8 cellular contexts compared by ENCODE assay signal in genomic region chr4:51842167-51842553, GRCh38. TPM values are rescaled to one million over a fixed set of nuclear protein-coding genes. Genes with fewer than 3 reads are reported as not detected.
DNase-seq lines count a peak whose midpoint lies in the region; ATAC-seq, FAIRE-seq and TF ChIP-seq lines count a peak whose summit lies in the region.

No MANE protein-coding gene starts in this region.

- no peaks in the 10 kb centered on the region for H3K36me3 ChIP-seq in psoas muscle (ENCODE audit: insufficient read depth in 1 of 2, low read depth in 1 of 2)

- no peaks in the 10 kb centered on the region for H3K9me3 Mint-ChIP-seq in activated T-cell treated with anti-CD3 and anti-CD28 coated beads, Interleukin-2, amount 50 U/mL, for 24 hours
- no peaks in the 10 kb centered on the region for H3K9me3 Mint-ChIP-seq in activated B cell treated with CpG ODN at 0.5 μM for 24 hours

- H3K27me3 ChIP-seq in psoas muscle (ENCODE audit: insufficient read depth in 3 of 3, low read length in 2 of 3) = no peaks in the 10 kb centered on the region

- H3K4me1 Mint-ChIP-seq in activated T-cell treated with anti-CD3 and anti-CD28 coated beads, Interleukin-2, amount 50 U/mL, for 24 hours (ENCODE audit: low read depth) = peaks cover 26% of the 10 kb centered on the region
- H3K4me1 Mint-ChIP-seq in activated B cell treated with CpG ODN at 0.5 μM for 24 hours = peaks cover 15% of the 10 kb centered on the region

- H3K27ac Mint-ChIP-seq in activated T-cell treated with anti-CD3 and anti-CD28 coated beads, Interleukin-2, amount 50 U/mL, for 24 hours = peak overlapping the region; percentile 94
- H3K27ac Mint-ChIP-seq in activated B cell treated with CpG ODN at 0.5 μM for 24 hours = peak overlapping the region; percentile 90

- H3K9me3 ChIP-seq in psoas muscle = no peaks in the 10 kb centered on the region

- WGBS in psoas muscle, 3 donors = 1% methylated on average over 20 of the region's 20 CpGs

- H3K36me3 Mint-ChIP-seq in activated T-cell treated with anti-CD3 and anti-CD28 coated beads, Interleukin-2, amount 50 U/mL, for 24 hours (ENCODE audit: low read depth) = peaks cover 20% of the 10 kb centered on the region
- H3K36me3 Mint-ChIP-seq in activated B cell treated with CpG ODN at 0.5 μM for 24 hours (ENCODE audit: low read depth) = peaks cover 11% of the 10 kb centered on the region

- H3K4me3 ChIP-seq in psoas muscle = peak overlapping the region; percentile 96

- intact Hi-C loops in activated B cell treated with CpG ODN at 0.5 μM for 24 hours (cut with micrococcal nuclease) = loop anchor here (1.0 to 5.0 kb wide), 5 partner anchors 53 to 1525 kb away; partner anchors contain the start of genes RASL11B, SCFD2 and SGCB
- intact Hi-C loops in psoas muscle (cut with DNase I) = loop anchor here (5.0 to 10.0 kb wide), 4 partner anchors 53 to 195 kb away; partner anchors contain the start of genes LRRC66 (in 1 of the 2) and SGCB (in 1 of the 2)

- peak overlapping the region; percentile 87 for H3K4me3 Mint-ChIP-seq in activated T-cell treated with anti-CD3 and anti-CD28 coated beads, Interleukin-2, amount 50 U/mL, for 24 hours
- H3K4me3 Mint-ChIP-seq in activated B cell treated with CpG ODN at 0.5 μM for 24 hours = peak overlapping the region; percentile 95

- ATAC-seq in activated B cell treated with CpG ODN at 0.5 μM for 24 hours (ENCODE audit: low read depth) = no peak
- no peak for ATAC-seq in psoas muscle
- no peak for ATAC-seq in HG02870 (IDR thresholded peaks at IDR 0.05; ENCODE audit: unreplicated experiment)

- TF ChIP-seq CTCF in activated B cell treated with CpG ODN at 0.5 μM for 24 hours (IDR thresholded peaks at IDR 0.05) (no peak), psoas muscle (IDR thresholded peaks at IDR 0.05) (no peak)

- DNase-seq in activated T-cell treated with anti-CD3 and anti-CD28 coated beads, Interleukin-2, amount 50 U/mL, for 24 hours = peak; percentile 40
- DNase-seq in activated T-cell treated with anti-CD3 and anti-CD28 coated beads for 4 hours (no peak), activated B cell treated with CpG ODN at 0.5 μM for 24 hours (peak; percentile 18), germinal center (ENCODE audit: low spot score) (peak; percentile 9), psoas muscle (no peak), GM12891 (ENCODE audit: insufficient read length, low spot score) (no peak), T1000 (lab: John Stamatoyannopoulos, UW) (no peak)

- no peak for TF ChIP-seq POLR2A in GM12891 (IDR thresholded peaks at IDR 0.05; ENCODE audit: low read depth, low read length)

- CTCF ChIA-PET in activated B cell treated with CpG ODN at 0.5 μM for 24 hours (lab: Charles Lee) = interaction anchor here (0.8 to 1.4 kb wide), 3 partner anchors 10 to 54 kb away, joined by 4 to 7 read pairs (median 4); no protein-coding TSS in a partner anchor

- peak overlapping the region; percentile 95 for H3K27ac ChIP-seq in psoas muscle

- H3K4me1 ChIP-seq in psoas muscle = peaks cover 18% of the 10 kb centered on the region

- FAIRE-seq in GM12891 (lab: Jason Lieb, UNC) = no peak

- POLR2A ChIA-PET in activated B cell treated with CpG ODN at 0.5 μM for 24 hours (lab: Charles Lee) = interaction anchor here (0.7 to 2.5 kb wide), 6 partner anchors 47 to 871 kb away, joined by 3 to 14 read pairs (median 8); partner anchors contain the start of gene SGCB

- H3K27me3 Mint-ChIP-seq in activated T-cell treated with anti-CD3 and anti-CD28 coated beads, Interleukin-2, amount 50 U/mL, for 24 hours = no peaks in the 10 kb centered on the region
- H3K27me3 Mint-ChIP-seq in activated B cell treated with CpG ODN at 0.5 μM for 24 hours = no peaks in the 10 kb centered on the region

TF ChIP-seq in GM12891, 5 proteins besides CTCF, POLR2A, EP300 and RAD21:
- TF ChIP-seq TAF1 (IDR thresholded peaks at IDR 0.05; ENCODE audit: low read depth, low read length) = no peak
- no peak for TF ChIP-seq POU2F2 (IDR thresholded peaks at IDR 0.05; ENCODE audit: low read depth, low read length)
- TF ChIP-seq POLR2AphosphoS5 (IDR thresholded peaks at IDR 0.05; ENCODE audit: low read depth, low read length) = no peak
- no peak for TF ChIP-seq SPI1 (IDR thresholded peaks at IDR 0.05; ENCODE audit: low read depth, low read length)
- no peak for TF ChIP-seq PAX5 (IDR thresholded peaks at IDR 0.05; ENCODE audit: insufficient read depth, low read length, severe bottlenecking)

RNA-seq across cellular contexts. Expression of gene DCUN1D4, which starts 0.8 kb away (rescaled TPM):
- total RNA-seq in activated B cell treated with CpG ODN at 0.5 μM for 24 hours (23.0 and 23.9 TPM in 2 replicates), psoas muscle (10 to 100 TPM; 24.0 to 43.1 (median 31.1) TPM)
- 10 to 100 TPM; 13.5 to 30.5 (median 15.0) TPM for polyA plus RNA-seq in psoas muscle
- 6.6 TPM for polyA plus RNA-seq in GM12891 (2012; ENCODE audit: low read depth, missing spikeins)

Comparison
In these comparisons a context has a peak if more than half of its experiments do, and no peak if none do; other contexts are left out.
1. DNase-seq: peak in activated T-cell treated with anti-CD3 and anti-CD28 coated beads, Interleukin-2, amount 50 U/mL, for 24 hours (single experiment), activated B cell treated with CpG ODN at 0.5 μM for 24 hours (single experiment) and germinal center (single experiment); none in activated T-cell treated with anti-CD3 and anti-CD28 coated beads for 4 hours (single experiment), psoas muscle (0 of 2), GM12891 (single experiment) and T1000 (single experiment).